ENCODE assay signal across 2 cellular contexts in the genomic region with DNA sequence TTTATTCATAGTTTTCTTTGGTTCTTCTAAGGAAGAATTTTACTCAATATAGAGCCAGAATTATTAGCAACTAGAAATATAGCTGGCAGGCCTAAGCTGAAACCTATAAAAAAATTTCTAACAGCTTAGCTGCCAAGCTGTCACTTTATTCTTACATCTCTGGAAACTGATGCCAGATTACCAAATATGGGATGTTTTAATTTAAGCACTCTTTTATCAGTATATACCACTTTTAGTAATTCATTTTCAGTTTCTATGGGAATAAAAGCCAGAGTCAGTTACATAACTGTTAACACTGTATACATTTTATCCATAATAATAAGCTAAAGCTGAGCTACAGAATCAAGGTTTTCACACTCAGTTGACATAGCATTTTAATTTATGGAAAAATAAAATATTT.
TF ChIP-seq lines count a peak whose summit lies in the region.

No MANE protein-coding gene starts in this region.

TF ChIP-seq in SK-N-SH, 30 proteins besides CTCF, POLR2A, EP300 and RAD21 (continued from another document):
- TF ChIP-seq, protein P1, sequence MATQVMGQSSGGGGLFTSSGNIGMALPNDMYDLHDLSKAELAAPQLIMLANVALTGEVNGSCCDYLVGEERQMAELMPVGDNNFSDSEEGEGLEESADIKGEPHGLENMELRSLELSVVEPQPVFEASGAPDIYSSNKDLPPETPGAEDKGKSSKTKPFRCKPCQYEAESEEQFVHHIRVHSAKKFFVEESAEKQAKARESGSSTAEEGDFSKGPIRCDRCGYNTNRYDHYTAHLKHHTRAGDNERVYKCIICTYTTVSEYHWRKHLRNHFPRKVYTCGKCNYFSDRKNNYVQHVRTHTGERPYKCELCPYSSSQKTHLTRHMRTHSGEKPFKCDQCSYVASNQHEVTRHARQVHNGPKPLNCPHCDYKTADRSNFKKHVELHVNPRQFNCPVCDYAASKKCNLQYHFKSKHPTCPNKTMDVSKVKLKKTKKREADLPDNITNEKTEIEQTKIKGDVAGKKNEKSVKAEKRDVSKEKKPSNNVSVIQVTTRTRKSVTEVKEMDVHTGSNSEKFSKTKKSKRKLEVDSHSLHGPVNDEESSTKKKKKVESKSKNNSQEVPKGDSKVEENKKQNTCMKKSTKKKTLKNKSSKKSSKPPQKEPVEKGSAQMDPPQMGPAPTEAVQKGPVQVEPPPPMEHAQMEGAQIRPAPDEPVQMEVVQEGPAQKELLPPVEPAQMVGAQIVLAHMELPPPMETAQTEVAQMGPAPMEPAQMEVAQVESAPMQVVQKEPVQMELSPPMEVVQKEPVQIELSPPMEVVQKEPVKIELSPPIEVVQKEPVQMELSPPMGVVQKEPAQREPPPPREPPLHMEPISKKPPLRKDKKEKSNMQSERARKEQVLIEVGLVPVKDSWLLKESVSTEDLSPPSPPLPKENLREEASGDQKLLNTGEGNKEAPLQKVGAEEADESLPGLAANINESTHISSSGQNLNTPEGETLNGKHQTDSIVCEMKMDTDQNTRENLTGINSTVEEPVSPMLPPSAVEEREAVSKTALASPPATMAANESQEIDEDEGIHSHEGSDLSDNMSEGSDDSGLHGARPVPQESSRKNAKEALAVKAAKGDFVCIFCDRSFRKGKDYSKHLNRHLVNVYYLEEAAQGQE (IDR thresholded peaks at IDR 0.05; ENCODE audit: low read depth, low read length), result no peak
- TF ChIP-seq, protein P2, sequence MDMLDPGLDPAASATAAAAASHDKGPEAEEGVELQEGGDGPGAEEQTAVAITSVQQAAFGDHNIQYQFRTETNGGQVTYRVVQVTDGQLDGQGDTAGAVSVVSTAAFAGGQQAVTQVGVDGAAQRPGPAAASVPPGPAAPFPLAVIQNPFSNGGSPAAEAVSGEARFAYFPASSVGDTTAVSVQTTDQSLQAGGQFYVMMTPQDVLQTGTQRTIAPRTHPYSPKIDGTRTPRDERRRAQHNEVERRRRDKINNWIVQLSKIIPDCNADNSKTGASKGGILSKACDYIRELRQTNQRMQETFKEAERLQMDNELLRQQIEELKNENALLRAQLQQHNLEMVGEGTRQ (IDR thresholded peaks at IDR 0.05; ENCODE audit: borderline replicate concordance, low read depth, low read length), result no peak
- no peak for TF ChIP-seq FOSL2 (IDR thresholded peaks at IDR 0.05; ENCODE audit: borderline replicate concordance, low read depth)
- TF ChIP-seq RFX5 (IDR thresholded peaks at IDR 0.05; ENCODE audit: low read length), result no peak

TF ChIP-seq in SK-N-SH treated with all-trans-retinoic acid at 6 μM for 48 hours, 23 proteins besides CTCF, POLR2A, EP300 and RAD21 (continued from another document):
- TF ChIP-seq, protein P3, sequence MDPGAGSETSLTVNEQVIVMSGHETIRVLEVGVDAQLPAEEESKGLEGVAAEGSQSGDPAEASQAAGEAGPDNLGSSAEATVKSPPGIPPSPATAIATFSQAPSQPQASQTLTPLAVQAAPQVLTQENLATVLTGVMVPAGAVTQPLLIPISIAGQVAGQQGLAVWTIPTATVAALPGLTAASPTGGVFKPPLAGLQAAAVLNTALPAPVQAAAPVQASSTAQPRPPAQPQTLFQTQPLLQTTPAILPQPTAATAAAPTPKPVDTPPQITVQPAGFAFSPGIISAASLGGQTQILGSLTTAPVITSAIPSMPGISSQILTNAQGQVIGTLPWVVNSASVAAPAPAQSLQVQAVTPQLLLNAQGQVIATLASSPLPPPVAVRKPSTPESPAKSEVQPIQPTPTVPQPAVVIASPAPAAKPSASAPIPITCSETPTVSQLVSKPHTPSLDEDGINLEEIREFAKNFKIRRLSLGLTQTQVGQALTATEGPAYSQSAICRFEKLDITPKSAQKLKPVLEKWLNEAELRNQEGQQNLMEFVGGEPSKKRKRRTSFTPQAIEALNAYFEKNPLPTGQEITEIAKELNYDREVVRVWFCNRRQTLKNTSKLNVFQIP (CRISPR knock-in tag; IDR thresholded peaks at IDR 0.05; ENCODE audit: borderline replicate concordance, low read depth), result no peak
- TF ChIP-seq PPARA (CRISPR knock-in tag; IDR thresholded peaks at IDR 0.05; ENCODE audit: borderline replicate concordance) (no peak), GLIS3 (CRISPR knock-in tag; IDR thresholded peaks at IDR 0.05) (no peak), BACH2 (CRISPR knock-in tag; IDR thresholded peaks at IDR 0.05; ENCODE audit: borderline replicate concordance) (no peak), ZNF565 (CRISPR knock-in tag; conservative IDR thresholded peaks at IDR 0.05; ENCODE audit: low read depth) (no peak)
- TF ChIP-seq, protein P4, sequence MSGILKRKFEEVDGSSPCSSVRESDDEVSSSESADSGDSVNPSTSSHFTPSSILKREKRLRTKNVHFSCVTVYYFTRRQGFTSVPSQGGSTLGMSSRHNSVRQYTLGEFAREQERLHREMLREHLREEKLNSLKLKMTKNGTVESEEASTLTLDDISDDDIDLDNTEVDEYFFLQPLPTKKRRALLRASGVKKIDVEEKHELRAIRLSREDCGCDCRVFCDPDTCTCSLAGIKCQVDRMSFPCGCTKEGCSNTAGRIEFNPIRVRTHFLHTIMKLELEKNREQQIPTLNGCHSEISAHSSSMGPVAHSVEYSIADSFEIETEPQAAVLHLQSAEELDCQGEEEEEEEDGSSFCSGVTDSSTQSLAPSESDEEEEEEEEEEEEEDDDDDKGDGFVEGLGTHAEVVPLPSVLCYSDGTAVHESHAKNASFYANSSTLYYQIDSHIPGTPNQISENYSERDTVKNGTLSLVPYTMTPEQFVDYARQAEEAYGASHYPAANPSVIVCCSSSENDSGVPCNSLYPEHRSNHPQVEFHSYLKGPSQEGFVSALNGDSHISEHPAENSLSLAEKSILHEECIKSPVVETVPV (CRISPR knock-in tag; IDR thresholded peaks at IDR 0.05), result no peak
